ENCODE assay signal across 8 cellular contexts in genomic region chr12:8913702-8914032, GRCh38. TPM values are rescaled to one million over a fixed set of nuclear protein-coding genes. Genes with fewer than 3 reads are reported as not detected.
DNase-seq lines count a peak whose midpoint lies in the region; ATAC-seq and TF ChIP-seq lines count a peak whose summit lies in the region.

No MANE protein-coding gene starts in this region.

- CTCF ChIA-PET in Caco-2 (lab: Charles Lee), result interaction anchor here (0.8 to 2.1 kb wide), 2 partner anchors 11 to 36 kb away, joined by 4 to 17 read pairs; partner anchors contain the start of gene M6PR

- BruUV-seq in Caco-2 (replicated peaks; lab: Mats Ljungman, UMichigan), result TSS peak; percentile 72

- H3K4me1 ChIP-seq in Caco-2, result peaks cover 25% of the 10 kb centered on the region

- H3K27ac ChIP-seq in cingulate gyrus (ENCODE audit: low read depth, low read length), result peak overlapping the region; percentile 82

- H3K27ac Mint-ChIP-seq in Caco-2 (ENCODE audit: unreplicated experiment) (peak overlapping the region; percentile 79), nephron progenitor cell (peak overlapping the region; percentile 99)

- peak overlapping the region; percentile 43 for H3K4me3 ChIP-seq in Caco-2 (ENCODE audit: low read depth, low read length)

- H3K27me3 ChIP-seq in Caco-2 (replicated peaks; ENCODE audit: control insufficient read depth, insufficient read depth, low read length), result no peaks in the 10 kb centered on the region

- H3K4me3 Mint-ChIP-seq in Caco-2 (ENCODE audit: unreplicated experiment) (peak overlapping the region; percentile 79), nephron progenitor cell (peak overlapping the region; percentile 89)

- DNase-seq in Caco-2, result no peak
- DNase-seq in NCI-H1417 treated with DMSO at 0.1 percent for 48 hours (lab: John Stamatoyannopoulos, UW), result peak; percentile 42
- DNase-seq in nephron progenitor cell, result no peak
- no peak for DNase-seq in HPDE6-E6E7 (ENCODE audit: extremely low spot score)
- no peak for DNase-seq in stimulated activated CD4-positive, alpha-beta T cell treated with anti-CD3 and anti-CD28 coated beads, Interleukin-1b, Interleukin-23, amount 100 ng/mL, for 48 hours
- DNase-seq in HUDEP-2 (lab: John Stamatoyannopoulos, UW; ENCODE audit: unreplicated experiment in 76 of 76), result no peak

- H3K9me3 Mint-ChIP-seq in Caco-2 (ENCODE audit: unreplicated experiment), result no peaks in the 10 kb centered on the region
- H3K9me3 Mint-ChIP-seq in nephron progenitor cell, result no peaks in the 10 kb centered on the region

- no peaks in the 10 kb centered on the region for H3K36me3 ChIP-seq in Caco-2 (ENCODE audit: control insufficient read depth, insufficient read depth, low read length)

- no peaks in the 10 kb centered on the region for H3K9me3 ChIP-seq in Caco-2

- POLR2A ChIA-PET in Caco-2 (lab: Charles Lee), result interaction anchor here (1.8 kb wide), 1 partner anchor 36 kb away, joined by 17 read pairs; the partner anchor contains the start of gene M6PR

- H3K27me3 Mint-ChIP-seq in Caco-2 (ENCODE audit: insufficient read depth, unreplicated experiment), result no peaks in the 10 kb centered on the region
- no peaks in the 10 kb centered on the region for H3K27me3 Mint-ChIP-seq in nephron progenitor cell (ENCODE audit: low read depth, poor library complexity)

- peaks cover 15% of the 10 kb centered on the region for H3K4me1 Mint-ChIP-seq in Caco-2 (ENCODE audit: low read depth, unreplicated experiment)
- H3K4me1 Mint-ChIP-seq in nephron progenitor cell, result peaks cover 34% of the 10 kb centered on the region

- no peak for ATAC-seq in HG02981 (IDR thresholded peaks at IDR 0.05; ENCODE audit: unreplicated experiment)

- H3K36me3 Mint-ChIP-seq in Caco-2 (ENCODE audit: insufficient read depth, unreplicated experiment) (peaks cover 6% of the 10 kb centered on the region), nephron progenitor cell (ENCODE audit: low read depth) (peaks cover 4% of the 10 kb centered on the region)

- intact Hi-C loops in Caco-2 (cut with micrococcal nuclease; ENCODE audit: unreplicated experiment), result loop anchor here (1.0 to 2.0 kb wide), 2 partner anchors 36 to 125 kb away; partner anchors contain the start of gene M6PR

- TF ChIP-seq CTCF in Caco-2 (IDR thresholded peaks at IDR 0.05; ENCODE audit: insufficient read depth in 1 of 2, low read depth in 1 of 2, low read length in 1 of 2, severe bottlenecking in 1 of 2, unreplicated experiment in 1 of 2), result no peak
- no peak for TF ChIP-seq CTCF in nephron progenitor cell (IDR thresholded peaks at IDR 0.05)

RNA-seq across cellular contexts. Expression of gene PHC1, which starts 0.6 kb away (rescaled TPM):
- total RNA-seq in Caco-2 (2022), result 25.8 and 28.7 TPM in 2 replicates

RNA-seq across cellular contexts. Expression of gene M6PR, which starts 35.8 kb away (rescaled TPM):
- total RNA-seq in Caco-2 (2022), result 303 and 310 TPM in 2 replicates
